In the genomic region with DNA sequence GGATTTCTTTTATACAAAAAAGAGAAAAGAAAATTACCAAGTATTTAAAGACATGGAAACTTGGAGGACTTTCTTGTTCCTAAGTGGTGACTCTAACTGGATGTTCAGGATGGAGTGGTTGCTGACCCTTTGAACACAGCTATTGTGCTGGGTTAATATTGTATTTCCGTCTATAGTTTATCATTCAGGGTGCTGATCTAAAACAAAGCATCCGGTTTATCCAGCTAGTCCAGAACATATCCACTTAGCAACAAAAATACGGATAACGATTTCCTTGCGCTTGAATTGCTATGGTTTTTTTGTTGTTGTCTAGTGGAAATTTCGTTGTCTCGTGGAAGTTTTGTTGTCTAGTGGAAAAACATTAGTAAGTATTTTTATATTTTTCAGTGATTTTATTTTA, we compare ENCODE assay signal across 17 cellular contexts. TPM values are rescaled to one million over a fixed set of nuclear protein-coding genes. Genes with fewer than 3 reads are reported as not detected.
A peak's percentile ranks its signal among the peaks of the same experiment; 100 is the strongest.
DNase-seq lines count a peak whose midpoint lies in the region; ATAC-seq and TF ChIP-seq lines count a peak whose summit lies in the region.
"Had no signal": no experiment of that assay in that cellular context is flagged by ENCODE, and none has a peak within 500 bp of the region (broad histone marks: within the 10 kb centered on the region; RNA-seq: fewer than 3 reads in every experiment).

No MANE protein-coding gene starts in this region.

- POLR2A ChIA-PET in activated CD8-positive, alpha-beta T cell treated with anti-CD3 and anti-CD28 coated beads, Interleukin-2, amount 10 ng/mL, durations not matched to agents 7 days and 5 days (lab: Charles Lee), result interaction anchor here (0.6 kb wide), 1 partner anchor 1566 kb away, joined by 3 read pairs; no protein-coding TSS in a partner anchor
- POLR2A ChIA-PET in WTC11 (lab: Charles Lee), result interaction anchor here (0.6 kb wide), 1 partner anchor 16 kb away, joined by 3 read pairs; no protein-coding TSS in a partner anchor

- H3K27me3 Mint-ChIP-seq in activated CD8-positive, alpha-beta T cell treated with anti-CD3 and anti-CD28 coated beads, Interleukin-2, amount 10 ng/mL, durations not matched to agents 7 days and 5 days (ENCODE audit: low read depth), result no peaks in the 10 kb centered on the region
- H3K27me3 Mint-ChIP-seq in WTC11 (ENCODE audit: low read depth), result no peaks in the 10 kb centered on the region

- ATAC-seq in left lobe of liver (peak; percentile 51), WTC11 (no peak)
- no peak for ATAC-seq in activated CD8-positive, alpha-beta T cell treated with anti-CD3 and anti-CD28 coated beads, Interleukin-2, amount 10 ng/mL, durations not matched to agents 7 days and 5 days

- no peaks in the 10 kb centered on the region for H3K36me3 Mint-ChIP-seq in activated CD8-positive, alpha-beta T cell treated with anti-CD3 and anti-CD28 coated beads, Interleukin-2, amount 10 ng/mL, durations not matched to agents 7 days and 5 days (ENCODE audit: low read depth)
- H3K36me3 Mint-ChIP-seq in WTC11, result peaks cover 6% of the 10 kb centered on the region

- H3K27ac Mint-ChIP-seq in activated CD8-positive, alpha-beta T cell treated with anti-CD3 and anti-CD28 coated beads, Interleukin-2, amount 10 ng/mL, durations not matched to agents 7 days and 5 days, result no peak overlapping the region
- H3K27ac Mint-ChIP-seq in WTC11, result no peak overlapping the region

- DNase-seq in dermis microvascular lymphatic vessel endothelial cell (ENCODE audit: low read depth in 2 of 2) (peak; percentile 98 to 99), left lobe of liver (ENCODE audit: low spot score) (no peak), retina (peak; percentile 40), HuH-7.5 (ENCODE audit: low spot score) (no peak), WTC11 (ENCODE audit: low spot score) (no peak)
- DNase-seq in activated CD8-positive, alpha-beta T cell treated with anti-CD3 and anti-CD28 coated beads, Interleukin-2, amount 10 ng/mL, durations not matched to agents 7 days and 5 days, result no peak
- DNase-seq: ACHN, AML-193, EL, GOT3, KBM-7, MV-4-11, NCI-H1417 treated with DMSO at 0.1 percent for 48 hours, NCI-H1930, NCI-H774, RPMI8226 had no signal

- no peaks in the 10 kb centered on the region for H3K9me3 Mint-ChIP-seq in activated CD8-positive, alpha-beta T cell treated with anti-CD3 and anti-CD28 coated beads, Interleukin-2, amount 10 ng/mL, durations not matched to agents 7 days and 5 days (ENCODE audit: insufficient read depth)
- H3K9me3 Mint-ChIP-seq in WTC11, result peaks cover 6% of the 10 kb centered on the region; the same call in 1 of the 2 replicates

- CTCF ChIA-PET in activated CD8-positive, alpha-beta T cell treated with anti-CD3 and anti-CD28 coated beads, Interleukin-2, amount 10 ng/mL, durations not matched to agents 7 days and 5 days (lab: Charles Lee), result no interaction called here
- CTCF ChIA-PET in WTC11 (lab: Charles Lee), result no interaction called here

- H3K4me3 Mint-ChIP-seq in activated CD8-positive, alpha-beta T cell treated with anti-CD3 and anti-CD28 coated beads, Interleukin-2, amount 10 ng/mL, durations not matched to agents 7 days and 5 days, result no peak overlapping the region
- no peak overlapping the region for H3K4me3 Mint-ChIP-seq in WTC11

- H3K4me1 Mint-ChIP-seq in activated CD8-positive, alpha-beta T cell treated with anti-CD3 and anti-CD28 coated beads, Interleukin-2, amount 10 ng/mL, durations not matched to agents 7 days and 5 days (ENCODE audit: low read depth), result no peaks in the 10 kb centered on the region
- no peaks in the 10 kb centered on the region for H3K4me1 Mint-ChIP-seq in WTC11

- TF ChIP-seq CTCF in VCaP (conservative IDR thresholded peaks at IDR 0.05) (no peak), WTC11 (IDR thresholded peaks at IDR 0.05) (no peak)

- H3K27ac ChIP-seq in VCaP, result peak overlapping the region; percentile 34

TF ChIP-seq in WTC11, 78 proteins besides CTCF, POLR2A, EP300 and RAD21 (continues in another document):
- TF ChIP-seq, protein P1, sequence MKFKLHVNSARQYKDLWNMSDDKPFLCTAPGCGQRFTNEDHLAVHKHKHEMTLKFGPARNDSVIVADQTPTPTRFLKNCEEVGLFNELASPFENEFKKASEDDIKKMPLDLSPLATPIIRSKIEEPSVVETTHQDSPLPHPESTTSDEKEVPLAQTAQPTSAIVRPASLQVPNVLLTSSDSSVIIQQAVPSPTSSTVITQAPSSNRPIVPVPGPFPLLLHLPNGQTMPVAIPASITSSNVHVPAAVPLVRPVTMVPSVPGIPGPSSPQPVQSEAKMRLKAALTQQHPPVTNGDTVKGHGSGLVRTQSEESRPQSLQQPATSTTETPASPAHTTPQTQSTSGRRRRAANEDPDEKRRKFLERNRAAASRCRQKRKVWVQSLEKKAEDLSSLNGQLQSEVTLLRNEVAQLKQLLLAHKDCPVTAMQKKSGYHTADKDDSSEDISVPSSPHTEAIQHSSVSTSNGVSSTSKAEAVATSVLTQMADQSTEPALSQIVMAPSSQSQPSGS (CRISPR knock-in tag; IDR thresholded peaks at IDR 0.05; ENCODE audit: borderline replicate concordance, low read depth), result no peak
- TF ChIP-seq ATF1 (CRISPR knock-in tag; IDR thresholded peaks at IDR 0.05) (no peak), RORB (CRISPR knock-in tag; IDR thresholded peaks at IDR 0.05) (no peak), HMGA2 (CRISPR knock-in tag; IDR thresholded peaks at IDR 0.05) (no peak), SOX15 (CRISPR knock-in tag; IDR thresholded peaks at IDR 0.05) (no peak), NFYB (CRISPR knock-in tag; conservative IDR thresholded peaks at IDR 0.05; ENCODE audit: low read depth) (no peak), GABPB1 (CRISPR knock-in tag; IDR thresholded peaks at IDR 0.05) (no peak), ZNF423 (CRISPR knock-in tag; IDR thresholded peaks at IDR 0.05) (no peak), PRRX2 (CRISPR knock-in tag; IDR thresholded peaks at IDR 0.05) (no peak)
- TF ChIP-seq, protein P2, sequence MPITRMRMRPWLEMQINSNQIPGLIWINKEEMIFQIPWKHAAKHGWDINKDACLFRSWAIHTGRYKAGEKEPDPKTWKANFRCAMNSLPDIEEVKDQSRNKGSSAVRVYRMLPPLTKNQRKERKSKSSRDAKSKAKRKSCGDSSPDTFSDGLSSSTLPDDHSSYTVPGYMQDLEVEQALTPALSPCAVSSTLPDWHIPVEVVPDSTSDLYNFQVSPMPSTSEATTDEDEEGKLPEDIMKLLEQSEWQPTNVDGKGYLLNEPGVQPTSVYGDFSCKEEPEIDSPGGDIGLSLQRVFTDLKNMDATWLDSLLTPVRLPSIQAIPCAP (CRISPR knock-in tag; IDR thresholded peaks at IDR 0.05), result no peak
- TF ChIP-seq, protein P3, sequence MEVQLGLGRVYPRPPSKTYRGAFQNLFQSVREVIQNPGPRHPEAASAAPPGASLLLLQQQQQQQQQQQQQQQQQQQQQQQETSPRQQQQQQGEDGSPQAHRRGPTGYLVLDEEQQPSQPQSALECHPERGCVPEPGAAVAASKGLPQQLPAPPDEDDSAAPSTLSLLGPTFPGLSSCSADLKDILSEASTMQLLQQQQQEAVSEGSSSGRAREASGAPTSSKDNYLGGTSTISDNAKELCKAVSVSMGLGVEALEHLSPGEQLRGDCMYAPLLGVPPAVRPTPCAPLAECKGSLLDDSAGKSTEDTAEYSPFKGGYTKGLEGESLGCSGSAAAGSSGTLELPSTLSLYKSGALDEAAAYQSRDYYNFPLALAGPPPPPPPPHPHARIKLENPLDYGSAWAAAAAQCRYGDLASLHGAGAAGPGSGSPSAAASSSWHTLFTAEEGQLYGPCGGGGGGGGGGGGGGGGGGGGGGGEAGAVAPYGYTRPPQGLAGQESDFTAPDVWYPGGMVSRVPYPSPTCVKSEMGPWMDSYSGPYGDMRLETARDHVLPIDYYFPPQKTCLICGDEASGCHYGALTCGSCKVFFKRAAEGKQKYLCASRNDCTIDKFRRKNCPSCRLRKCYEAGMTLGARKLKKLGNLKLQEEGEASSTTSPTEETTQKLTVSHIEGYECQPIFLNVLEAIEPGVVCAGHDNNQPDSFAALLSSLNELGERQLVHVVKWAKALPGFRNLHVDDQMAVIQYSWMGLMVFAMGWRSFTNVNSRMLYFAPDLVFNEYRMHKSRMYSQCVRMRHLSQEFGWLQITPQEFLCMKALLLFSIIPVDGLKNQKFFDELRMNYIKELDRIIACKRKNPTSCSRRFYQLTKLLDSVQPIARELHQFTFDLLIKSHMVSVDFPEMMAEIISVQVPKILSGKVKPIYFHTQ (CRISPR knock-in tag; IDR thresholded peaks at IDR 0.05), result no peak
- TF ChIP-seq, protein P4, sequence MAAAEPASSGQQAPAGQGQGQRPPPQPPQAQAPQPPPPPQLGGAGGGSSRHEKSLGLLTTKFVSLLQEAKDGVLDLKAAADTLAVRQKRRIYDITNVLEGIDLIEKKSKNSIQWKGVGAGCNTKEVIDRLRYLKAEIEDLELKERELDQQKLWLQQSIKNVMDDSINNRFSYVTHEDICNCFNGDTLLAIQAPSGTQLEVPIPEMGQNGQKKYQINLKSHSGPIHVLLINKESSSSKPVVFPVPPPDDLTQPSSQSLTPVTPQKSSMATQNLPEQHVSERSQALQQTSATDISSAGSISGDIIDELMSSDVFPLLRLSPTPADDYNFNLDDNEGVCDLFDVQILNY (CRISPR knock-in tag; IDR thresholded peaks at IDR 0.05), result no peak
- TF ChIP-seq, protein P5, sequence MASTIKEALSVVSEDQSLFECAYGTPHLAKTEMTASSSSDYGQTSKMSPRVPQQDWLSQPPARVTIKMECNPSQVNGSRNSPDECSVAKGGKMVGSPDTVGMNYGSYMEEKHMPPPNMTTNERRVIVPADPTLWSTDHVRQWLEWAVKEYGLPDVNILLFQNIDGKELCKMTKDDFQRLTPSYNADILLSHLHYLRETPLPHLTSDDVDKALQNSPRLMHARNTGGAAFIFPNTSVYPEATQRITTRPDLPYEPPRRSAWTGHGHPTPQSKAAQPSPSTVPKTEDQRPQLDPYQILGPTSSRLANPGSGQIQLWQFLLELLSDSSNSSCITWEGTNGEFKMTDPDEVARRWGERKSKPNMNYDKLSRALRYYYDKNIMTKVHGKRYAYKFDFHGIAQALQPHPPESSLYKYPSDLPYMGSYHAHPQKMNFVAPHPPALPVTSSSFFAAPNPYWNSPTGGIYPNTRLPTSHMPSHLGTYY (CRISPR knock-in tag; IDR thresholded peaks at IDR 0.05), result no peak
- TF ChIP-seq, protein P6, sequence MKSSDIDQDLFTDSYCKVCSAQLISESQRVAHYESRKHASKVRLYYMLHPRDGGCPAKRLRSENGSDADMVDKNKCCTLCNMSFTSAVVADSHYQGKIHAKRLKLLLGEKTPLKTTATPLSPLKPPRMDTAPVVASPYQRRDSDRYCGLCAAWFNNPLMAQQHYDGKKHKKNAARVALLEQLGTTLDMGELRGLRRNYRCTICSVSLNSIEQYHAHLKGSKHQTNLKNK (CRISPR knock-in tag; IDR thresholded peaks at IDR 0.05), result no peak

RNA-seq across cellular contexts. Expression of a gene that starts 38.2 kb away (rescaled TPM):
- total RNA-seq in dermis microvascular lymphatic vessel endothelial cell, result 69.3 and 106 TPM in 2 replicates
- total RNA-seq in left lobe of liver, result 11.6 TPM
- 10 to 100 TPM; 24.3 to 25.5 TPM for total RNA-seq in activated CD8-positive, alpha-beta T cell treated with anti-CD3 and anti-CD28 coated beads, Interleukin-2, amount 10 ng/mL, durations not matched to agents 7 days and 5 days
- total RNA-seq in WTC11 (2021), result 21.0 to 23.7 TPM (median 23.7 TPM) in 3 replicates

Comparison
In these comparisons a context has a peak if more than half of its experiments do, and no peak if none do; other contexts are left out.
1. DNase-seq: peak in dermis microvascular lymphatic vessel endothelial cell (2 of 2) and retina (single experiment); none in left lobe of liver (single experiment), activated CD8-positive, alpha-beta T cell treated with anti-CD3 and anti-CD28 coated beads, Interleukin-2, amount 10 ng/mL, durations not matched to agents 7 days and 5 days (single experiment), HuH-7.5 (single experiment) and WTC11 (single experiment).